ENCODE assay signal across 15 cellular contexts in genomic region chr19:41304706-41305483, GRCh38. TPM values are rescaled to one million over a fixed set of nuclear protein-coding genes. Genes with fewer than 3 reads are reported as not detected.
DNase-seq lines count a peak whose midpoint lies in the region; ATAC-seq and TF ChIP-seq lines count a peak whose summit lies in the region.
"Had no signal": no experiment of that assay in that cellular context is flagged by ENCODE, and none has a peak within 500 bp of the region (broad histone marks: within the 10 kb centered on the region; RNA-seq: fewer than 3 reads in every experiment).

No MANE protein-coding gene starts in this region.

- CTCF ChIA-PET in CD8-positive, alpha-beta memory T cell (lab: Charles Lee) = interaction anchor here (9.0 to 10.1 kb wide), 3 partner anchors 41 to 101 kb away, joined by 54 to 101 read pairs (median 82); partner anchors contain the start of genes HNRNPUL1 and TGFB1

- no peaks in the 10 kb centered on the region for H3K27me3 Mint-ChIP-seq in T-helper 2 cell treated with Interferon-gamma antibody and Interleukin-4, amounts not matched to agents 5 μg/mL and 100 μg/mL, for 36 hours (ENCODE audit: low read depth)
- peaks cover 0 to 1% of the 10 kb centered on the region in 2 donors for H3K27me3 Mint-ChIP-seq in CD8-positive, alpha-beta memory T cell
- H3K27me3 Mint-ChIP-seq in activated naive CD8-positive, alpha-beta T cell treated with anti-CD3 and anti-CD28 coated beads for 36 hours = peaks cover under 1% of the 10 kb centered on the region

- H3K4me3 ChIP-seq in CD8-positive, alpha-beta memory T cell (ENCODE audit: low read length) = peak overlapping the region; percentile 30
- H3K4me3 ChIP-seq in neutrophil (ENCODE audit: low read depth in 1 of 2, low read length in 1 of 2) = no peak overlapping the region
- H3K4me3 ChIP-seq: mucosa of descending colon, tibial artery had no signal

- H3K36me3 Mint-ChIP-seq in T-helper 2 cell treated with Interferon-gamma antibody and Interleukin-4, amounts not matched to agents 5 μg/mL and 100 μg/mL, for 36 hours (ENCODE audit: low read depth) = peaks cover 82% of the 10 kb centered on the region
- H3K36me3 Mint-ChIP-seq in CD8-positive, alpha-beta memory T cell = peaks cover 14 to 78% (median 25%) of the 10 kb centered on the region in 3 donors
- peaks cover 54% of the 10 kb centered on the region for H3K36me3 Mint-ChIP-seq in activated naive CD8-positive, alpha-beta T cell treated with anti-CD3 and anti-CD28 coated beads for 36 hours

- H3K36me3 ChIP-seq in CD8-positive, alpha-beta memory T cell (ENCODE audit: insufficient read depth, low read length) = peaks cover 29% of the 10 kb centered on the region
- H3K36me3 ChIP-seq in neutrophil = peaks cover 60% of the 10 kb centered on the region

- H3K27ac Mint-ChIP-seq in T-helper 2 cell treated with Interferon-gamma antibody and Interleukin-4, amounts not matched to agents 5 μg/mL and 100 μg/mL, for 36 hours = peak overlapping the region; percentile 94
- H3K27ac Mint-ChIP-seq in CD8-positive, alpha-beta memory T cell = peak overlapping the region; percentile 90 to 100 (median 98)
- H3K27ac Mint-ChIP-seq in activated naive CD8-positive, alpha-beta T cell treated with anti-CD3 and anti-CD28 coated beads for 36 hours = peak overlapping the region; percentile 76

- peaks cover 99% of the 10 kb centered on the region for H3K4me1 ChIP-seq in CD8-positive, alpha-beta memory T cell (ENCODE audit: insufficient read depth, low read length)
- peaks cover 44 to 49% of the 10 kb centered on the region in 2 experiments for H3K4me1 ChIP-seq in neutrophil (ENCODE audit: control insufficient read depth in 1 of 2, insufficient read depth in 1 of 2, low read depth in 1 of 2, low read length in 1 of 2)

- no peak for TF ChIP-seq CTCF in neutrophil (IDR thresholded peaks at IDR 0.05)

- H3K27ac ChIP-seq in CD8-positive, alpha-beta memory T cell (ENCODE audit: low read depth, low read length) = no peak overlapping the region
- H3K27ac ChIP-seq in neutrophil = peak overlapping the region; percentile 91

- H3K4me3 Mint-ChIP-seq in T-helper 2 cell treated with Interferon-gamma antibody and Interleukin-4, amounts not matched to agents 5 μg/mL and 100 μg/mL, for 36 hours = peak overlapping the region; percentile 84
- peak overlapping the region; percentile 32 to 93 (median 85) for H3K4me3 Mint-ChIP-seq in CD8-positive, alpha-beta memory T cell
- H3K4me3 Mint-ChIP-seq in activated naive CD8-positive, alpha-beta T cell treated with anti-CD3 and anti-CD28 coated beads for 36 hours = no peak overlapping the region

- POLR2A ChIA-PET in CD8-positive, alpha-beta memory T cell (lab: Charles Lee) = interaction anchor here (1.1 to 10.2 kb wide), 5 partner anchors 23 to 59 kb away, joined by 4 to 128 read pairs (median 4); partner anchors contain the start of genes B9D2, HNRNPUL1 and TGFB1

- no peaks in the 10 kb centered on the region for H3K9me3 ChIP-seq in CD8-positive, alpha-beta memory T cell (ENCODE audit: low read length)
- no peaks in the 10 kb centered on the region for H3K9me3 ChIP-seq in neutrophil
- H3K9me3 ChIP-seq: mucosa of descending colon, tibial artery had no signal

- no peak for DNase-seq in T-helper 2 cell treated with Interferon-gamma antibody and Interleukin-4, amounts not matched to agents 5 μg/mL and 100 μg/mL, for 36 hours (ENCODE audit: low spot score)
- DNase-seq in T-helper 2 cell = no peak
- no peak for DNase-seq in CD8-positive, alpha-beta memory T cell
- DNase-seq in activated naive CD8-positive, alpha-beta T cell treated with anti-CD3 and anti-CD28 coated beads for 36 hours = no peak
- DNase-seq in DMS153 treated with DMSO at 0.1 percent for 48 hours (lab: John Stamatoyannopoulos, UW; ENCODE audit: unreplicated experiment) = no peak
- DNase-seq: 8988T; erythroblast; NCI-H2081; RPMI8226; stimulated activated CD4-positive, alpha-beta T cell treated with anti-CD3 and anti-CD28 coated beads, Interleukin-15, amount 100 ng/mL, for 24 hours; tibial artery had no signal

- peaks cover 70% of the 10 kb centered on the region for H3K4me1 Mint-ChIP-seq in T-helper 2 cell treated with Interferon-gamma antibody and Interleukin-4, amounts not matched to agents 5 μg/mL and 100 μg/mL, for 36 hours (ENCODE audit: low read depth)
- peaks cover 87 to 99% (median 99%) of the 10 kb centered on the region in 3 donors for H3K4me1 Mint-ChIP-seq in CD8-positive, alpha-beta memory T cell
- H3K4me1 Mint-ChIP-seq in activated naive CD8-positive, alpha-beta T cell treated with anti-CD3 and anti-CD28 coated beads for 36 hours = peaks cover 88% of the 10 kb centered on the region

- H3K27me3 ChIP-seq in CD8-positive, alpha-beta memory T cell (ENCODE audit: insufficient read depth, low read length, poor library complexity, severe bottlenecking) = no peaks in the 10 kb centered on the region
- H3K27me3 ChIP-seq in neutrophil = no peaks in the 10 kb centered on the region
- H3K27me3 ChIP-seq: tibial artery had no signal

- H3K9me3 Mint-ChIP-seq in T-helper 2 cell treated with Interferon-gamma antibody and Interleukin-4, amounts not matched to agents 5 μg/mL and 100 μg/mL, for 36 hours = no peaks in the 10 kb centered on the region
- no peaks in the 10 kb centered on the region for H3K9me3 Mint-ChIP-seq in CD8-positive, alpha-beta memory T cell
- no peaks in the 10 kb centered on the region for H3K9me3 Mint-ChIP-seq in activated naive CD8-positive, alpha-beta T cell treated with anti-CD3 and anti-CD28 coated beads for 36 hours

- ATAC-seq in GM18502 (IDR thresholded peaks at IDR 0.05; ENCODE audit: poor library complexity, unreplicated experiment) (no peak), HG03039 (IDR thresholded peaks at IDR 0.05; ENCODE audit: unreplicated experiment) (no peak)
- ATAC-seq: mucosa of descending colon had no signal

RNA-seq across cellular contexts. Expression of gene CCDC97, which starts 5.1 kb away (rescaled TPM):
- 10 to 100 TPM; 31.7 to 32.1 TPM for total RNA-seq in CD8-positive, alpha-beta memory T cell
- 29.7 TPM for polyA plus RNA-seq in CD8-positive, alpha-beta memory T cell
- 10 to 100 TPM; 19.1 to 20.5 TPM for total RNA-seq in activated naive CD8-positive, alpha-beta T cell treated with anti-CD3 and anti-CD28 coated beads for 36 hours

RNA-seq across cellular contexts. Expression of gene HNRNPUL1, which starts 40.7 kb away (rescaled TPM):
- 100 to 1,000 TPM; 270 to 279 TPM for total RNA-seq in CD8-positive, alpha-beta memory T cell
- polyA plus RNA-seq in CD8-positive, alpha-beta memory T cell = 100 TPM
- total RNA-seq in activated naive CD8-positive, alpha-beta T cell treated with anti-CD3 and anti-CD28 coated beads for 36 hours = 100 to 1,000 TPM; 255 to 259 TPM

RNA-seq across cellular contexts. Expression of gene TGFB1, which starts 48.8 kb away (rescaled TPM):
- 100 to 1,000 TPM; 152 to 161 TPM for total RNA-seq in CD8-positive, alpha-beta memory T cell
- 104 TPM for polyA plus RNA-seq in CD8-positive, alpha-beta memory T cell
- total RNA-seq in activated naive CD8-positive, alpha-beta T cell treated with anti-CD3 and anti-CD28 coated beads for 36 hours = 100 to 1,000 TPM; 152 to 154 TPM

RNA-seq across cellular contexts. Expression of gene B9D2, which starts 59.1 kb away (rescaled TPM):
- 1 to 10 TPM; 8.5 to 9.7 TPM for total RNA-seq in CD8-positive, alpha-beta memory T cell
- polyA plus RNA-seq in CD8-positive, alpha-beta memory T cell = 15.4 TPM
- 1 to 10 TPM; 6.4 to 8.1 TPM for total RNA-seq in activated naive CD8-positive, alpha-beta T cell treated with anti-CD3 and anti-CD28 coated beads for 36 hours
